ENCODE assay signal across 24 cellular contexts in the genomic region with DNA sequence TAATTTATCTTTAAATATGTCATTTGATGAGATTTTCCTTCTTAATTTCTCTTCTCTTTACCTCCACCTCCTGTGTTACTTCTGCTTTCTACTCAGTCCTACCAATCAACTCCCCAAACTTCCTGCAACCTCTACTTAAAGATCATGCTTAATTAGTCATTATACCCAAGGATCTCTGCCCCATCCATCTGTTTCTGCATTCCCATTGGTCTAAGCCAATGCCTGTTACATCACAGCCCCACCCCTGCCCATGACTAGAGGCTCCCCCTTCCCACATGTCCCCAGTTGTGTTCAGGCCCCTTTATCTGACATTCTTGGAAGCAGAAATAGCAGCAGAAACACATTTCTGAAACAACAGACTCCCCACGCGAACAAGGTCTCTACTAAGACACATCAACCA.
A peak's percentile ranks its signal among the peaks of the same experiment; 100 is the strongest.
DNase-seq lines count a peak whose midpoint lies in the region; ATAC-seq and TF ChIP-seq lines count a peak whose summit lies in the region.
"Had no signal": no experiment of that assay in that cellular context is flagged by ENCODE, and none has a peak within 500 bp of the region (broad histone marks: within the 10 kb centered on the region; RNA-seq: fewer than 3 reads in every experiment).

No MANE protein-coding gene starts in this region.

- peak; percentile 31 for DNase-seq in NB4 (ENCODE audit: low read depth)
- peak in 2 of 61 donors; percentile 5 to 6 for DNase-seq in caudate nucleus (lab: John Stamatoyannopoulos, UW)
- peak; percentile 46 to 82 (median 65) for DNase-seq in right cardiac atrium
- DNase-seq in sciatic nerve (ENCODE audit: low spot score), result no peak
- DNase-seq in psoas muscle, result no peak
- no peak for DNase-seq in T-helper 9 cell
- no peak for DNase-seq in left lobe of liver (ENCODE audit: low spot score)
- DNase-seq: activated CD4-positive, alpha-beta T cell treated with anti-CD3 and anti-CD28 coated beads, Interleukin-2, amount 50 U/mL, for 1 hour; activated CD8-positive, alpha-beta memory T cell treated with anti-CD3 and anti-CD28 coated beads, Interleukin-2, amount 50 U/mL, for 48 hours; activated gamma-delta T cell treated with Interleukin-2 at 50 U/mL for 16 hours; GOT3; heart right ventricle; lower lobe of right lung; MG63; NCI-H146; NCI-H510A treated with DMSO at 0.1 percent for 48 hours; stimulated activated CD4-positive, alpha-beta T cell treated with anti-CD3 and anti-CD28 coated beads, Interleukin-15, amount 100 ng/mL, for 24 hours; stimulated activated CD8-positive, alpha-beta memory T cell treated with anti-CD3 and anti-CD28 coated beads, Interleukin-4, amount 100 ng/mL, for 48 hours; T-helper 2 cell; WERI-Rb-1 had no signal

- H3K9me3 ChIP-seq in right cardiac atrium (ENCODE audit: control insufficient read depth, low read length) (no peaks in the 10 kb centered on the region), psoas muscle (no peaks in the 10 kb centered on the region)
- H3K9me3 ChIP-seq: breast epithelium, lower lobe of right lung, MG63 had no signal

- peak overlapping the region; percentile 99 for H3K27ac ChIP-seq in caudate nucleus (ENCODE audit: low read depth, low read length)
- peak overlapping the region; percentile 23 for H3K27ac ChIP-seq in right cardiac atrium (ENCODE audit: low read length)
- H3K27ac ChIP-seq in psoas muscle, result no peak overlapping the region
- H3K27ac ChIP-seq: epithelial cell of prostate, lower lobe of right lung, SK-N-MC, WERI-Rb-1 had no signal

- H3K4me1 ChIP-seq in right cardiac atrium (ENCODE audit: control insufficient read depth, insufficient read depth, low read length) (peaks cover 4% of the 10 kb centered on the region), psoas muscle (peaks cover 12% of the 10 kb centered on the region)
- H3K4me1 ChIP-seq: breast epithelium, lower lobe of right lung had no signal

- no peaks in the 10 kb centered on the region for H3K36me3 ChIP-seq in psoas muscle (ENCODE audit: insufficient read depth in 1 of 2, low read depth in 1 of 2)
- H3K36me3 ChIP-seq: breast epithelium, heart right ventricle, lower lobe of right lung, MG63, WERI-Rb-1 had no signal

- H3K4me3 ChIP-seq in NB4 (ENCODE audit: low read depth, low read length) (no peak overlapping the region), right cardiac atrium (ENCODE audit: low read length) (no peak overlapping the region), psoas muscle (no peak overlapping the region)
- H3K4me3 ChIP-seq: breast epithelium, heart right ventricle, lower lobe of right lung, MG63, SK-N-MC had no signal

- intact Hi-C loops in right cardiac atrium (cut with DNase I), result loop anchor here in 2 of 4 donors (2.0 to 10.0 kb wide), 2 partner anchors 58 to 60 kb away; no protein-coding TSS in a partner anchor
- intact Hi-C loops in sciatic nerve (cut with DNase I), result no loop called here
- intact Hi-C loops in psoas muscle (cut with DNase I), result no loop called here

- TF ChIP-seq POLR2A in NB4 (IDR thresholded peaks at IDR 0.05; ENCODE audit: extremely low read depth, insufficient read length), result no peak

- H3K27me3 ChIP-seq in right cardiac atrium (ENCODE audit: control insufficient read depth, insufficient read depth) (no peaks in the 10 kb centered on the region), psoas muscle (ENCODE audit: insufficient read depth in 3 of 3, low read length in 2 of 3) (no peaks in the 10 kb centered on the region)
- H3K27me3 ChIP-seq: breast epithelium, heart right ventricle, MG63 had no signal

- peak; percentile 84 to 95 for ATAC-seq in right cardiac atrium
- ATAC-seq in sciatic nerve, result peak; percentile 36
- no peak for ATAC-seq in psoas muscle
- no peak for ATAC-seq in GM21619 (IDR thresholded peaks at IDR 0.05; ENCODE audit: unreplicated experiment)
- no peak for ATAC-seq in left lobe of liver
- ATAC-seq: lower lobe of right lung had no signal

- WGBS in right cardiac atrium, result 47% methylated on average over 2 of the region's 2 CpGs
- WGBS in psoas muscle, 3 donors, result 95 to 97% (median 95%) methylated on average over 2 of the region's 2 CpGs

- TF ChIP-seq CTCF in NB4 (IDR thresholded peaks at IDR 0.05; ENCODE audit: low read depth, low read length), result no peak
- no peak for TF ChIP-seq CTCF in psoas muscle (IDR thresholded peaks at IDR 0.05)

Comparison
In these comparisons a context has a peak if more than half of its experiments do, and no peak if none do; other contexts are left out.
1. DNase-seq: peak in NB4 (single experiment) and right cardiac atrium (3 of 3); none in sciatic nerve (single experiment), psoas muscle (0 of 2), T-helper 9 cell (single experiment) and left lobe of liver (single experiment).
2. ATAC-seq: peak in right cardiac atrium (2 of 2) and sciatic nerve (single experiment); none in psoas muscle (0 of 4), GM21619 (single experiment) and left lobe of liver (single experiment).